Comparison of ENCODE assay signal across 1 cellular context in the genomic region with DNA sequence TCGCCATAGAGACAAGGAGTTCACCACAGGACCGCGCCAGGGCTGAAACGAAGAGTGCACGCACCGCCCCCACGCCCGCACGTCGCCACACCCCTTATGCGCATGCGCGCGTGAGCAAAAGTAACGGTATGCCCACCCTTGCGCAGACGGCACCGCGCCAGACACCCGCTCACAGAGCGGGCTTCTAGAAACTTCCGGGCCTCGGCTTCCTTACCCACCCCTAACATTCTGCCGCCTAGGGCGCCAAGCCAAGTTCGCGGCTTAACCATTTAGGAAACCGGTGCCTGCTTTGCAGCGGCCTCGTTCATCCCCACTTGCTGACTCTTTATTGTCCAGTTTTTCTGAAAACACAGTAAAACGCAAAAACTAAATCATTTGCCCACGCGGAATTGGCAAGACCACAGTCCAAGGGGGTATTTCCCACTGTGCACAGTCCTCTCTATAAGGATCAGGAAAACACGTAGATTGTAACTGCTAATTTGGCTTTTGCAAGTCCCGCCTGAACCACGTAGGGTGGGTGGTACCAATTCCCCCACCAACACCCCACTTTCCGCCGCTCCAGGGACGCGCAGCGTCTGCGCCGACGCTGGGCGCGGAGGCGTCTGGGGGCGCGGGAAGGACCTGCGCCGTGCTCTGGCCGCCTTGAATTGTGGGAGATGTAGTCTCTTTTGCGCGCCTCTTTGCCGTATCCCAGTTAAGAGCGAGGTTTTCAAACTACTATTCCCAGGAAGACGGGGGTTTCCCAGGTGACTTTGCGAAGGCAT.
TF ChIP-seq lines count a peak whose summit lies in the region.

A gene with protein sequence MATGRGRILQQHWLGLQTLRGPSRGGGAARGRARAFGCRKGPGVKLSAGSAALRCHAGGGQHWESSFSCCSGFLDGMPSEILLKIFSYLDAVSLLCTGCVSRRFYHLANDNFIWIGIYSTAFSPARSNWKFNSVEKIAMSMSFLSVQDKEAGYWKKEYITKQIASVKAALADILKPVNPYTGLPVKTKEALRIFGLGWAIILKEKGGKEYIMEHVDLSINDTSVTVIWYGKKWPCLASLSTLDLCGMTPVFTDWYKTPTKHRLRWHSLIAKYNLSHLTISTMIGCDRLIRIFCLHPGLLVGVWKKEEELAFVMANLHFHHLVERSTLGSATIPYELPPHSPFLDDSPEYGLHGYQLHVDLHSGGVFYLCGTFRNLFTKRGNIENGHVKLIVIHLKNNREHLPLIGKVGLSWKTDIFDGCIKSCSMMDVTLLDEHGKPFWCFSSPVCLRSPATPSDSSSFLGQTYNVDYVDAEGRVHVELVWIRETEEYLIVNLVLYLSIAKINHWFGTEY (minus strand): TSS at position 56 of the 764 bp plus-strand sequence. CDS start 49 bp downstream, at position 7.
A gene with protein sequence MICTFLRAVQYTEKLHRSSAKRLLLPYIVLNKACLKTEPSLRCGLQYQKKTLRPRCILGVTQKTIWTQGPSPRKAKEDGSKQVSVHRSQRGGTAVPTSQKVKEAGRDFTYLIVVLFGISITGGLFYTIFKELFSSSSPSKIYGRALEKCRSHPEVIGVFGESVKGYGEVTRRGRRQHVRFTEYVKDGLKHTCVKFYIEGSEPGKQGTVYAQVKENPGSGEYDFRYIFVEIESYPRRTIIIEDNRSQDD (plus strand): TSS at position 745 of the 764 bp plus-strand sequence. CDS start 286 bp downstream, outside the sequence.

TF ChIP-seq in HepG2, 621 proteins besides CTCF, POLR2A, EP300 and RAD21 (continued from another document and continues in another):
- TF ChIP-seq, protein P1, sequence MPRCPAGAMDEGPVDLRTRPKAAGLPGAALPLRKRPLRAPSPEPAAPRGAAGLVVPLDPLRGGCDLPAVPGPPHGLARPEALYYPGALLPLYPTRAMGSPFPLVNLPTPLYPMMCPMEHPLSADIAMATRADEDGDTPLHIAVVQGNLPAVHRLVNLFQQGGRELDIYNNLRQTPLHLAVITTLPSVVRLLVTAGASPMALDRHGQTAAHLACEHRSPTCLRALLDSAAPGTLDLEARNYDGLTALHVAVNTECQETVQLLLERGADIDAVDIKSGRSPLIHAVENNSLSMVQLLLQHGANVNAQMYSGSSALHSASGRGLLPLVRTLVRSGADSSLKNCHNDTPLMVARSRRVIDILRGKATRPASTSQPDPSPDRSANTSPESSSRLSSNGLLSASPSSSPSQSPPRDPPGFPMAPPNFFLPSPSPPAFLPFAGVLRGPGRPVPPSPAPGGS (CRISPR knock-in tag; IDR thresholded peaks at IDR 0.05), result peak; percentile 61; the same call in 1 of the 2 replicates
- TF ChIP-seq, protein P2, sequence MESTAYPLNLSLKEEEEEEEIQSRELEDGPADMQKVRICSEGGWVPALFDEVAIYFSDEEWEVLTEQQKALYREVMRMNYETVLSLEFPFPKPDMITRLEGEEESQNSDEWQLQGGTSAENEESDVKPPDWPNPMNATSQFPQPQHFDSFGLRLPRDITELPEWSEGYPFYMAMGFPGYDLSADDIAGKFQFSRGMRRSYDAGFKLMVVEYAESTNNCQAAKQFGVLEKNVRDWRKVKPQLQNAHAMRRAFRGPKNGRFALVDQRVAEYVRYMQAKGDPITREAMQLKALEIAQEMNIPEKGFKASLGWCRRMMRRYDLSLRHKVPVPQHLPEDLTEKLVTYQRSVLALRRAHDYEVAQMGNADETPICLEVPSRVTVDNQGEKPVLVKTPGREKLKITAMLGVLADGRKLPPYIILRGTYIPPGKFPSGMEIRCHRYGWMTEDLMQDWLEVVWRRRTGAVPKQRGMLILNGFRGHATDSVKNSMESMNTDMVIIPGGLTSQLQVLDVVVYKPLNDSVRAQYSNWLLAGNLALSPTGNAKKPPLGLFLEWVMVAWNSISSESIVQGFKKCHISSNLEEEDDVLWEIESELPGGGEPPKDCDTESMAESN (CRISPR knock-in tag; conservative IDR thresholded peaks at IDR 0.05), result peak; percentile 77; the same call in 1 of the 2 replicates
- TF ChIP-seq ZNF501 (CRISPR knock-in tag; IDR thresholded peaks at IDR 0.05), result peak; percentile 88; the same call in 1 of the 2 replicates
- no peak for TF ChIP-seq KDM1A (CRISPR knock-in tag; IDR thresholded peaks at IDR 0.05)
- no peak for TF ChIP-seq ZFP41 (CRISPR knock-in tag; IDR thresholded peaks at IDR 0.05; ENCODE audit: borderline replicate concordance)
- TF ChIP-seq NBN (conservative IDR thresholded peaks at IDR 0.05), result no peak
- TF ChIP-seq MXI1 (IDR thresholded peaks at IDR 0.05; ENCODE audit: borderline replicate concordance, low read depth, low read length), result peak; percentile 96
- no peak for TF ChIP-seq SNAPC2 (CRISPR knock-in tag; IDR thresholded peaks at IDR 0.05)
- TF ChIP-seq MAFF (IDR thresholded peaks at IDR 0.05; ENCODE audit: low read depth, low read length), result no peak
- TF ChIP-seq IRF9 (CRISPR knock-in tag; IDR thresholded peaks at IDR 0.05; ENCODE audit: borderline replicate concordance), result peak; percentile 80; the same call in 1 of the 2 replicates
- TF ChIP-seq ARNT2 (CRISPR knock-in tag; IDR thresholded peaks at IDR 0.05; ENCODE audit: low read depth), result peak; percentile 82
- no peak for TF ChIP-seq CBFB (CRISPR knock-in tag; IDR thresholded peaks at IDR 0.05)
- 0 out of 2 replicates have a peak, but pooled peaks have one; percentile 81 for TF ChIP-seq FOXO4 (CRISPR knock-in tag; conservative IDR thresholded peaks at IDR 0.05)
- TF ChIP-seq ATF3 (CRISPR knock-in tag; IDR thresholded peaks at IDR 0.05), result no peak; the same call in 1 of the 2 replicates
- peak; percentile 88; the same call in 1 of the 2 replicates for TF ChIP-seq KLF15 (CRISPR knock-in tag; IDR thresholded peaks at IDR 0.05; ENCODE audit: borderline replicate concordance)
- peak; percentile 69 for TF ChIP-seq PHF8 (CRISPR knock-in tag; IDR thresholded peaks at IDR 0.05)
- TF ChIP-seq, protein P3, sequence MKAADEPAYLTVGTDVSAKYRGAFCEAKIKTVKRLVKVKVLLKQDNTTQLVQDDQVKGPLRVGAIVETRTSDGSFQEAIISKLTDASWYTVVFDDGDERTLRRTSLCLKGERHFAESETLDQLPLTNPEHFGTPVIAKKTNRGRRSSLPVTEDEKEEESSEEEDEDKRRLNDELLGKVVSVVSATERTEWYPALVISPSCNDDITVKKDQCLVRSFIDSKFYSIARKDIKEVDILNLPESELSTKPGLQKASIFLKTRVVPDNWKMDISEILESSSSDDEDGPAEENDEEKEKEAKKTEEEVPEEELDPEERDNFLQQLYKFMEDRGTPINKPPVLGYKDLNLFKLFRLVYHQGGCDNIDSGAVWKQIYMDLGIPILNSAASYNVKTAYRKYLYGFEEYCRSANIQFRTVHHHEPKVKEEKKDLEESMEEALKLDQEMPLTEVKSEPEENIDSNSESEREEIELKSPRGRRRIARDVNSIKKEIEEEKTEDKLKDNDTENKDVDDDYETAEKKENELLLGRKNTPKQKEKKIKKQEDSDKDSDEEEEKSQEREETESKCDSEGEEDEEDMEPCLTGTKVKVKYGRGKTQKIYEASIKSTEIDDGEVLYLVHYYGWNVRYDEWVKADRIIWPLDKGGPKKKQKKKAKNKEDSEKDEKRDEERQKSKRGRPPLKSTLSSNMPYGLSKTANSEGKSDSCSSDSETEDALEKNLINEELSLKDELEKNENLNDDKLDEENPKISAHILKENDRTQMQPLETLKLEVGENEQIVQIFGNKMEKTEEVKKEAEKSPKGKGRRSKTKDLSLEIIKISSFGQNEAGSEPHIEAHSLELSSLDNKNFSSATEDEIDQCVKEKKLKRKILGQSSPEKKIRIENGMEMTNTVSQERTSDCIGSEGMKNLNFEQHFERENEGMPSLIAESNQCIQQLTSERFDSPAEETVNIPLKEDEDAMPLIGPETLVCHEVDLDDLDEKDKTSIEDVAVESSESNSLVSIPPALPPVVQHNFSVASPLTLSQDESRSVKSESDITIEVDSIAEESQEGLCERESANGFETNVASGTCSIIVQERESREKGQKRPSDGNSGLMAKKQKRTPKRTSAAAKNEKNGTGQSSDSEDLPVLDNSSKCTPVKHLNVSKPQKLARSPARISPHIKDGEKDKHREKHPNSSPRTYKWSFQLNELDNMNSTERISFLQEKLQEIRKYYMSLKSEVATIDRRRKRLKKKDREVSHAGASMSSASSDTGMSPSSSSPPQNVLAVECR (CRISPR knock-in tag; IDR thresholded peaks at IDR 0.05; ENCODE audit: borderline replicate concordance), result peak; percentile 85; the same call in 1 of the 2 replicates
- TF ChIP-seq ZBTB3 (CRISPR knock-in tag; IDR thresholded peaks at IDR 0.05; ENCODE audit: borderline replicate concordance, low read depth), result peak; percentile 87; the same call in 1 of the 2 replicates
- TF ChIP-seq NFATC3 (CRISPR knock-in tag; IDR thresholded peaks at IDR 0.05), result no peak; the same call in 1 of the 2 replicates
- TF ChIP-seq TCF12 (IDR thresholded peaks at IDR 0.05), result no peak
- TF ChIP-seq TCF12 (CRISPR knock-in tag; IDR thresholded peaks at IDR 0.05), result 0 out of 2 replicates have a peak, but pooled peaks have one; percentile 22
- no peak for TF ChIP-seq EZH2 (conservative IDR thresholded peaks at IDR 0.05; ENCODE audit: low read depth, low read length)
- TF ChIP-seq ZNF354B (CRISPR knock-in tag; IDR thresholded peaks at IDR 0.05), result no peak
- TF ChIP-seq ZNF878 (CRISPR knock-in tag; IDR thresholded peaks at IDR 0.05), result peak; percentile 52
- TF ChIP-seq ZNF580 (CRISPR knock-in tag; IDR thresholded peaks at IDR 0.05; ENCODE audit: borderline replicate concordance, low read depth), result peak; percentile 68; the same call in 1 of the 2 replicates
- TF ChIP-seq ZNF282 (IDR thresholded peaks at IDR 0.05; ENCODE audit: partially characterized antibody), result no peak
- TF ChIP-seq ZNF572 (CRISPR knock-in tag; IDR thresholded peaks at IDR 0.05), result no peak
- no peak for TF ChIP-seq NPAS2 (CRISPR knock-in tag; IDR thresholded peaks at IDR 0.05; ENCODE audit: borderline replicate concordance)
- TF ChIP-seq PITX1 (CRISPR knock-in tag; IDR thresholded peaks at IDR 0.05), result peak; percentile 69; the same call in 1 of the 2 replicates
- TF ChIP-seq SRF (IDR thresholded peaks at IDR 0.05; ENCODE audit: low read depth, low read length), result no peak
- TF ChIP-seq MIER2 (CRISPR knock-in tag; IDR thresholded peaks at IDR 0.05), result no peak
- TF ChIP-seq FOSL2 (CRISPR knock-in tag; IDR thresholded peaks at IDR 0.05), result no peak
- TF ChIP-seq HNF4G (IDR thresholded peaks at IDR 0.05; ENCODE audit: borderline replicate concordance, low read depth, low read length), result no peak
- no peak for TF ChIP-seq HNF4G (CRISPR knock-in tag; IDR thresholded peaks at IDR 0.05; ENCODE audit: borderline replicate concordance, low read depth)
- peak; percentile 99 for TF ChIP-seq THAP11 (CRISPR knock-in tag; IDR thresholded peaks at IDR 0.05)
- peak; percentile 89 for TF ChIP-seq YY1 (IDR thresholded peaks at IDR 0.05; ENCODE audit: insufficient read depth, insufficient replicate concordance, low read depth, low read length)
- no peak for TF ChIP-seq TCF7L2 (IDR thresholded peaks at IDR 0.05; ENCODE audit: low read depth, low read length)
- TF ChIP-seq KMT2B (CRISPR knock-in tag; IDR thresholded peaks at IDR 0.05), result peak; percentile 84
- TF ChIP-seq, protein P4, sequence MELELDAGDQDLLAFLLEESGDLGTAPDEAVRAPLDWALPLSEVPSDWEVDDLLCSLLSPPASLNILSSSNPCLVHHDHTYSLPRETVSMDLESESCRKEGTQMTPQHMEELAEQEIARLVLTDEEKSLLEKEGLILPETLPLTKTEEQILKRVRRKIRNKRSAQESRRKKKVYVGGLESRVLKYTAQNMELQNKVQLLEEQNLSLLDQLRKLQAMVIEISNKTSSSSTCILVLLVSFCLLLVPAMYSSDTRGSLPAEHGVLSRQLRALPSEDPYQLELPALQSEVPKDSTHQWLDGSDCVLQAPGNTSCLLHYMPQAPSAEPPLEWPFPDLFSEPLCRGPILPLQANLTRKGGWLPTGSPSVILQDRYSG (CRISPR knock-in tag; IDR thresholded peaks at IDR 0.05), result 0 out of 2 replicates have a peak, but pooled peaks have one; percentile 49
- TF ChIP-seq MED13 (CRISPR knock-in tag; IDR thresholded peaks at IDR 0.05), result no peak; the same call in 1 of the 2 replicates
- TF ChIP-seq ATF2 (CRISPR knock-in tag; IDR thresholded peaks at IDR 0.05), result peak; percentile 33; the same call in 1 of the 2 replicates
